ENCODE assay signal across 26 cellular contexts in genomic region chr2:41924024-41924423, GRCh38.
"Had no signal": no experiment of that assay in that cellular context is flagged by ENCODE, and none has a peak within 500 bp of the region (broad histone marks: within the 10 kb centered on the region; RNA-seq: fewer than 3 reads in every experiment).

No MANE protein-coding gene starts in this region.

- H3K36me3 ChIP-seq: cardiac muscle cell, tibial nerve, uterus had no signal

- H3K4me3 Mint-ChIP-seq: activated CD4-positive, alpha-beta T cell treated with anti-CD3 and anti-CD28 coated beads, Interleukin-2, amount 10 ng/mL, durations not matched to agents 7 days and 5 days; activated CD8-positive, alpha-beta memory T cell treated with anti-CD3 and anti-CD28 coated beads, Interleukin-2, amount 10 ng/mL, durations not matched to agents 7 days and 5 days; activated CD8-positive, alpha-beta T cell treated with anti-CD3 and anti-CD28 coated beads for 36 hours; activated naive CD8-positive, alpha-beta T cell treated with anti-CD3 and anti-CD28 coated beads, Interleukin-2, amount 50 U/mL, for 24 hours; activated T-helper 1 cell treated with anti-CD3 and anti-CD28 coated beads, Interleukin-12 subunit alpha, Interleukin-12 subunit beta, Interleukin-2, Interleukin-4 antibody, amounts not matched to agents 30 ng/mL and 10 ng/mL and 1 ng/mL, durations not matched to agents 14 hours and 24 hours and 36 hours; immature natural killer cell; naive B cell; neural crest cell; T-cell; T-helper 2 cell treated with Interferon-gamma antibody and Interleukin-4, amounts not matched to agents 5 μg/mL and 100 μg/mL, for 36 hours had no signal

- H3K36me3 Mint-ChIP-seq: activated CD8-positive, alpha-beta memory T cell treated with anti-CD3 and anti-CD28 coated beads, Interleukin-2, amount 10 ng/mL, durations not matched to agents 7 days and 5 days; immature natural killer cell; T-cell had no signal

- H3K9me3 ChIP-seq: body of pancreas, mucosa of descending colon, tibial nerve, uterus had no signal

- DNase-seq: activated CD4-positive, alpha-beta T cell treated with anti-CD3 and anti-CD28 coated beads, Interleukin-2, amount 10 ng/mL, durations not matched to agents 7 days and 5 days; activated CD8-positive, alpha-beta memory T cell treated with anti-CD3 and anti-CD28 coated beads, Interleukin-2, amount 10 ng/mL, durations not matched to agents 7 days and 5 days; activated CD8-positive, alpha-beta T cell treated with anti-CD3 and anti-CD28 coated beads for 36 hours; activated gamma-delta T cell; activated naive CD4-positive, alpha-beta T cell treated with anti-CD3 and anti-CD28 coated beads, Interleukin-2, amount 50 U/mL, for 16 hours; activated naive CD8-positive, alpha-beta T cell treated with anti-CD3 and anti-CD28 coated beads, Interleukin-2, amount 50 U/mL, for 24 hours; anterior cingulate cortex; body of pancreas; effector CD4-positive, alpha-beta T cell; foreskin fibroblast; immature natural killer cell; kidney glomerular epithelial cell; mucosa of descending colon; naive B cell; occipital lobe; stimulated activated CD4-positive, alpha-beta T cell treated with anti-CD3 and anti-CD28 coated beads, Interleukin-4, amount 100 ng/mL, for 24 hours; stimulated activated naive CD4-positive, alpha-beta T cell treated with Interleukin-2 at 50 U/mL for 16 hours; T-cell; uterus had no signal

- H3K27ac ChIP-seq: cardiac muscle cell, uterus, VCaP had no signal

- H3K4me1 Mint-ChIP-seq: activated CD4-positive, alpha-beta T cell treated with anti-CD3 and anti-CD28 coated beads, Interleukin-2, amount 10 ng/mL, durations not matched to agents 7 days and 5 days; activated CD8-positive, alpha-beta memory T cell treated with anti-CD3 and anti-CD28 coated beads, Interleukin-2, amount 10 ng/mL, durations not matched to agents 7 days and 5 days; activated naive CD8-positive, alpha-beta T cell treated with anti-CD3 and anti-CD28 coated beads, Interleukin-2, amount 50 U/mL, for 24 hours; immature natural killer cell; naive B cell; T-cell had no signal

- H3K4me1 ChIP-seq: uterus had no signal

- ATAC-seq: activated CD4-positive, CD25-positive, alpha-beta regulatory T cell treated with anti-CD3 and anti-CD28 coated beads, Interleukin-2, amount 50 U/mL, for 24 hours; activated CD8-positive, alpha-beta memory T cell treated with anti-CD3 and anti-CD28 coated beads, Interleukin-2, amount 10 ng/mL, durations not matched to agents 7 days and 5 days; activated CD8-positive, alpha-beta T cell treated with anti-CD3 and anti-CD28 coated beads for 36 hours; activated naive CD8-positive, alpha-beta T cell treated with anti-CD3 and anti-CD28 coated beads, Interleukin-2, amount 50 U/mL, for 24 hours; body of pancreas; mucosa of descending colon; T-cell had no signal

- H3K4me3 ChIP-seq: body of pancreas, cardiac muscle cell, mucosa of descending colon, tibial nerve, uterus had no signal

- H3K27me3 Mint-ChIP-seq: activated CD4-positive, alpha-beta T cell treated with anti-CD3 and anti-CD28 coated beads, Interleukin-2, amount 10 ng/mL, durations not matched to agents 7 days and 5 days; activated CD8-positive, alpha-beta T cell treated with anti-CD3 and anti-CD28 coated beads for 36 hours; activated naive CD8-positive, alpha-beta T cell treated with anti-CD3 and anti-CD28 coated beads, Interleukin-2, amount 50 U/mL, for 24 hours had no signal

- H3K27ac Mint-ChIP-seq: activated CD4-positive, alpha-beta T cell treated with anti-CD3 and anti-CD28 coated beads, Interleukin-2, amount 10 ng/mL, durations not matched to agents 7 days and 5 days; activated CD8-positive, alpha-beta memory T cell treated with anti-CD3 and anti-CD28 coated beads, Interleukin-2, amount 10 ng/mL, durations not matched to agents 7 days and 5 days; activated CD8-positive, alpha-beta T cell treated with anti-CD3 and anti-CD28 coated beads for 36 hours; activated naive CD8-positive, alpha-beta T cell treated with anti-CD3 and anti-CD28 coated beads, Interleukin-2, amount 50 U/mL, for 24 hours; activated T-helper 1 cell treated with anti-CD3 and anti-CD28 coated beads, Interleukin-12 subunit alpha, Interleukin-12 subunit beta, Interleukin-2, Interleukin-4 antibody, amounts not matched to agents 30 ng/mL and 10 ng/mL and 1 ng/mL, durations not matched to agents 14 hours and 24 hours and 36 hours; immature natural killer cell; naive B cell; T-cell; T-helper 2 cell treated with Interferon-gamma antibody and Interleukin-4, amounts not matched to agents 5 μg/mL and 100 μg/mL, for 36 hours had no signal

- H3K9me3 Mint-ChIP-seq: activated naive CD8-positive, alpha-beta T cell treated with anti-CD3 and anti-CD28 coated beads, Interleukin-2, amount 50 U/mL, for 24 hours; neural crest cell; T-helper 2 cell treated with Interferon-gamma antibody and Interleukin-4, amounts not matched to agents 5 μg/mL and 100 μg/mL, for 36 hours had no signal

- H3K27me3 ChIP-seq: body of pancreas, cardiac muscle cell, tibial nerve, uterus had no signal
